In genomic region chr9:115992834-115993233, GRCh38 we compare ENCODE assay signal across 22 cellular contexts.
DNase-seq lines count a peak whose midpoint lies in the region; ATAC-seq, FAIRE-seq and TF ChIP-seq lines count a peak whose summit lies in the region.
"Had no signal": no experiment of that assay in that cellular context is flagged by ENCODE, and none has a peak within 500 bp of the region (broad histone marks: within the 10 kb centered on the region; RNA-seq: fewer than 3 reads in every experiment).

No MANE protein-coding gene starts in this region.

- H3K4me3 ChIP-seq in foreskin fibroblast (ENCODE audit: low read depth in 1 of 2, low read length in 2 of 2), result no peak overlapping the region
- H3K4me3 ChIP-seq in WERI-Rb-1 (ENCODE audit: low read depth, low read length), result no peak overlapping the region
- H3K4me3 ChIP-seq: mucosa of descending colon, sigmoid colon, testis had no signal

- no peak for FAIRE-seq in GM12892 (lab: Jason Lieb, UNC)
- FAIRE-seq: endometrium, kidney had no signal

- no peaks in the 10 kb centered on the region for H3K9me3 Mint-ChIP-seq in activated T-helper 1 cell treated with anti-CD3 and anti-CD28 coated beads, Interleukin-12 subunit alpha, Interleukin-12 subunit beta, Interleukin-2, Interleukin-4 antibody, amounts not matched to agents 30 ng/mL and 10 ng/mL and 1 ng/mL, durations not matched to agents 14 hours and 24 hours and 36 hours
- H3K9me3 Mint-ChIP-seq: activated CD4-positive, alpha-beta T cell treated with anti-CD3 and anti-CD28 coated beads, Interleukin-2, amount 10 ng/mL, durations not matched to agents 24 days and 14 days; activated T-cell treated with anti-CD3 and anti-CD28 coated beads, Interleukin-2, amount 50 U/mL, for 24 hours had no signal

- H3K9me3 ChIP-seq in WERI-Rb-1 (ENCODE audit: severe bottlenecking), result no peaks in the 10 kb centered on the region
- H3K9me3 ChIP-seq: mucosa of descending colon, sigmoid colon, testis had no signal

- no peak for TF ChIP-seq POLR2A in GM12892 (IDR thresholded peaks at IDR 0.05; ENCODE audit: low read depth, low read length)

- no peaks in the 10 kb centered on the region for H3K27me3 ChIP-seq in WERI-Rb-1 (ENCODE audit: insufficient read depth, low read depth, severe bottlenecking)
- H3K27me3 ChIP-seq: sigmoid colon, testis had no signal

- intact Hi-C loops in activated T-helper 1 cell treated with anti-CD3 and anti-CD28 coated beads, Interleukin-12 subunit alpha, Interleukin-12 subunit beta, Interleukin-2, Interleukin-4 antibody, amounts not matched to agents 30 ng/mL and 10 ng/mL and 1 ng/mL, durations not matched to agents 14 hours and 24 hours and 36 hours (cut with micrococcal nuclease), result no loop called here

- no peaks in the 10 kb centered on the region for H3K36me3 ChIP-seq in WERI-Rb-1
- H3K36me3 ChIP-seq: sigmoid colon had no signal

- H3K36me3 Mint-ChIP-seq in activated T-helper 1 cell treated with anti-CD3 and anti-CD28 coated beads, Interleukin-12 subunit alpha, Interleukin-12 subunit beta, Interleukin-2, Interleukin-4 antibody, amounts not matched to agents 30 ng/mL and 10 ng/mL and 1 ng/mL, durations not matched to agents 14 hours and 24 hours and 36 hours (ENCODE audit: low read depth), result no peaks in the 10 kb centered on the region
- H3K36me3 Mint-ChIP-seq: activated naive CD4-positive, alpha-beta T cell treated with anti-CD3 and anti-CD28 coated beads, Interleukin-2, amount 50 U/mL, for 72 hours had no signal

- no peaks in the 10 kb centered on the region for H3K4me1 Mint-ChIP-seq in activated T-helper 1 cell treated with anti-CD3 and anti-CD28 coated beads, Interleukin-12 subunit alpha, Interleukin-12 subunit beta, Interleukin-2, Interleukin-4 antibody, amounts not matched to agents 30 ng/mL and 10 ng/mL and 1 ng/mL, durations not matched to agents 14 hours and 24 hours and 36 hours (ENCODE audit: low read depth)
- H3K4me1 Mint-ChIP-seq: activated CD4-positive, alpha-beta T cell treated with anti-CD3 and anti-CD28 coated beads, Interleukin-2, amount 10 ng/mL, durations not matched to agents 24 days and 14 days; central memory CD8-positive, alpha-beta T cell had no signal

- H3K27ac Mint-ChIP-seq in activated T-helper 1 cell treated with anti-CD3 and anti-CD28 coated beads, Interleukin-12 subunit alpha, Interleukin-12 subunit beta, Interleukin-2, Interleukin-4 antibody, amounts not matched to agents 30 ng/mL and 10 ng/mL and 1 ng/mL, durations not matched to agents 14 hours and 24 hours and 36 hours, result no peak overlapping the region
- H3K27ac Mint-ChIP-seq: activated CD4-positive, alpha-beta T cell treated with anti-CD3 and anti-CD28 coated beads, Interleukin-2, amount 10 ng/mL, durations not matched to agents 24 days and 14 days; activated naive CD4-positive, alpha-beta T cell treated with anti-CD3 and anti-CD28 coated beads, Interleukin-2, amount 50 U/mL, for 72 hours; activated T-cell treated with anti-CD3 and anti-CD28 coated beads, Interleukin-2, amount 50 U/mL, for 24 hours had no signal

- TF ChIP-seq CTCF in foreskin fibroblast (IDR thresholded peaks at IDR 0.05; ENCODE audit: low read depth, low read length), result no peak
- TF ChIP-seq CTCF in WERI-Rb-1 (IDR thresholded peaks at IDR 0.05; ENCODE audit: low read depth, low read length), result no peak

- peak; percentile 74 for ATAC-seq in SK-N-SH treated with all-trans-retinoic acid at 6 μM for 48 hours
- ATAC-seq: activated naive CD4-positive, alpha-beta T cell treated with anti-CD3 and anti-CD28 coated beads, Interleukin-2, amount 50 U/mL, for 72 hours; mucosa of descending colon had no signal

- no peak overlapping the region for H3K4me3 Mint-ChIP-seq in activated T-helper 1 cell treated with anti-CD3 and anti-CD28 coated beads, Interleukin-12 subunit alpha, Interleukin-12 subunit beta, Interleukin-2, Interleukin-4 antibody, amounts not matched to agents 30 ng/mL and 10 ng/mL and 1 ng/mL, durations not matched to agents 14 hours and 24 hours and 36 hours
- H3K4me3 Mint-ChIP-seq: activated CD4-positive, alpha-beta T cell treated with anti-CD3 and anti-CD28 coated beads, Interleukin-2, amount 10 ng/mL, durations not matched to agents 24 days and 14 days; activated T-cell treated with anti-CD3 and anti-CD28 coated beads, Interleukin-2, amount 50 U/mL, for 24 hours; central memory CD8-positive, alpha-beta T cell had no signal

- DNase-seq in DMS53 (lab: John Stamatoyannopoulos, UW) (peak; percentile 1), DMS53 treated with DMSO at 0.1 percent for 48 hours (lab: John Stamatoyannopoulos, UW; ENCODE audit: unreplicated experiment) (no peak), foreskin fibroblast (peak; percentile 80 to 82), WERI-Rb-1 (no peak), OCI-M1 (lab: John Stamatoyannopoulos, UW) (no peak), GM12892 (ENCODE audit: insufficient read length) (no peak)
- DNase-seq in activated T-helper 1 cell treated with anti-CD3 and anti-CD28 coated beads, Interleukin-12 subunit alpha, Interleukin-12 subunit beta, Interleukin-2, Interleukin-4 antibody, amounts not matched to agents 30 ng/mL and 10 ng/mL and 1 ng/mL, durations not matched to agents 14 hours and 24 hours and 36 hours (ENCODE audit: low spot score), result no peak
- DNase-seq: activated CD4-positive, alpha-beta T cell treated with anti-CD3 and anti-CD28 coated beads, Interleukin-2, amount 10 ng/mL, durations not matched to agents 24 days and 14 days; activated T-cell treated with anti-CD3 and anti-CD28 coated beads, Interleukin-2, amount 50 U/mL, for 24 hours; head of caudate nucleus; kidney; mucosa of descending colon; NCI-H1436 treated with DMSO at 0.1 percent for 48 hours; sigmoid colon; stimulated activated CD4-positive, alpha-beta T cell treated with anti-CD3 and anti-CD28 coated beads, Interleukin-4, amount 100 ng/mL, for 1 hour; T-helper 9 cell; testis had no signal

- no peak overlapping the region for H3K27ac ChIP-seq in WERI-Rb-1
- H3K27ac ChIP-seq: 22Rv1, sigmoid colon, testis had no signal

- H3K27me3 Mint-ChIP-seq in activated T-helper 1 cell treated with anti-CD3 and anti-CD28 coated beads, Interleukin-12 subunit alpha, Interleukin-12 subunit beta, Interleukin-2, Interleukin-4 antibody, amounts not matched to agents 30 ng/mL and 10 ng/mL and 1 ng/mL, durations not matched to agents 14 hours and 24 hours and 36 hours (ENCODE audit: insufficient read depth), result no peaks in the 10 kb centered on the region
- H3K27me3 Mint-ChIP-seq: activated CD4-positive, alpha-beta T cell treated with anti-CD3 and anti-CD28 coated beads, Interleukin-2, amount 10 ng/mL, durations not matched to agents 24 days and 14 days; activated T-cell treated with anti-CD3 and anti-CD28 coated beads, Interleukin-2, amount 50 U/mL, for 24 hours; central memory CD8-positive, alpha-beta T cell had no signal

TF ChIP-seq in SK-N-SH treated with all-trans-retinoic acid at 6 μM for 48 hours, 23 proteins besides CTCF, POLR2A, EP300 and RAD21:
- no peak for TF ChIP-seq ZNF70 (CRISPR knock-in tag; IDR thresholded peaks at IDR 0.05)
- TF ChIP-seq TOX (CRISPR knock-in tag; IDR thresholded peaks at IDR 0.05; ENCODE audit: borderline replicate concordance), result no peak
- no peak for TF ChIP-seq ZNF565 (CRISPR knock-in tag; conservative IDR thresholded peaks at IDR 0.05; ENCODE audit: low read depth)
- TF ChIP-seq CSDC2 (CRISPR knock-in tag; IDR thresholded peaks at IDR 0.05), result no peak
- TF ChIP-seq ISL1 (CRISPR knock-in tag; IDR thresholded peaks at IDR 0.05), result no peak
- no peak for TF ChIP-seq ZNF8 (CRISPR knock-in tag; IDR thresholded peaks at IDR 0.05)
- no peak for TF ChIP-seq ESRRG (CRISPR knock-in tag; IDR thresholded peaks at IDR 0.05)
- TF ChIP-seq RARB (CRISPR knock-in tag; IDR thresholded peaks at IDR 0.05), result no peak
- no peak for TF ChIP-seq ZC3H10 (CRISPR knock-in tag; IDR thresholded peaks at IDR 0.05)
- TF ChIP-seq OSR1 (CRISPR knock-in tag; IDR thresholded peaks at IDR 0.05), result no peak

Comparison
In these comparisons a context has a peak if more than half of its experiments do, and no peak if none do; other contexts are left out.
1. DNase-seq: peak in DMS53 (single experiment) and foreskin fibroblast (2 of 2); none in DMS53 treated with DMSO at 0.1 percent for 48 hours (single experiment), WERI-Rb-1 (single experiment), OCI-M1 (single experiment), activated T-helper 1 cell treated with anti-CD3 and anti-CD28 coated beads, Interleukin-12 subunit alpha, Interleukin-12 subunit beta, Interleukin-2, Interleukin-4 antibody, amounts not matched to agents 30 ng/mL and 10 ng/mL and 1 ng/mL, durations not matched to agents 14 hours and 24 hours and 36 hours (single experiment) and GM12892 (single experiment).